In the genomic region with DNA sequence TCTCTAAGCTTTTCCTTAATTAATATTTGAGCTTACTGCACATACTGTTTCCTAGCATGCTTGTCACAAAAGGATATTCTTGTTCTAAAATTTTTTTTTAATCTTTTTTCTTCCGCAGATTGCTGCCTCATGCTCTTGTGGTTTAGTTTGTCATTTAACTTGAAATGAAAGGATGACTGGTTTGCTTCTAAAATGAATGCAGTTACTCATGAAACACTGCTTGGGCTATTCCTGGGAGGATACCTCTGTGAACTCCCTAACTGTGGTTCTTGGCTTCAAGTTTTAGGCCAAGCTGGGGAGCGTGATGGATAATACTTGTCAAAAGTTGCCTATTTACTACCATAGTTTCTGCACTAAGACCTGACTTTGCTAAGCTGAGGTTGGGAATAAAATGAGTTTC, we compare ENCODE assay signal across 1 cellular context.
TF ChIP-seq lines count a peak whose summit lies in the region.

No MANE protein-coding gene starts in this region.

TF ChIP-seq in IMR-90, 13 proteins besides CTCF, POLR2A, EP300 and RAD21:
- TF ChIP-seq FOS (IDR thresholded peaks at IDR 0.05; ENCODE audit: low read depth, low read length) (peak; percentile 41; the same call in 1 of the 2 replicates), NFE2L2 (IDR thresholded peaks at IDR 0.05; ENCODE audit: low read depth, low read length) (peak; percentile 53; the same call in 1 of the 2 replicates), MAFK (IDR thresholded peaks at IDR 0.05; ENCODE audit: low read depth, low read length) (peak; percentile 42; the same call in 1 of the 2 replicates), MXI1 (IDR thresholded peaks at IDR 0.05; ENCODE audit: borderline replicate concordance, low read depth, low read length) (no peak)
